ENCODE assay signal across 8 cellular contexts in the genomic region with DNA sequence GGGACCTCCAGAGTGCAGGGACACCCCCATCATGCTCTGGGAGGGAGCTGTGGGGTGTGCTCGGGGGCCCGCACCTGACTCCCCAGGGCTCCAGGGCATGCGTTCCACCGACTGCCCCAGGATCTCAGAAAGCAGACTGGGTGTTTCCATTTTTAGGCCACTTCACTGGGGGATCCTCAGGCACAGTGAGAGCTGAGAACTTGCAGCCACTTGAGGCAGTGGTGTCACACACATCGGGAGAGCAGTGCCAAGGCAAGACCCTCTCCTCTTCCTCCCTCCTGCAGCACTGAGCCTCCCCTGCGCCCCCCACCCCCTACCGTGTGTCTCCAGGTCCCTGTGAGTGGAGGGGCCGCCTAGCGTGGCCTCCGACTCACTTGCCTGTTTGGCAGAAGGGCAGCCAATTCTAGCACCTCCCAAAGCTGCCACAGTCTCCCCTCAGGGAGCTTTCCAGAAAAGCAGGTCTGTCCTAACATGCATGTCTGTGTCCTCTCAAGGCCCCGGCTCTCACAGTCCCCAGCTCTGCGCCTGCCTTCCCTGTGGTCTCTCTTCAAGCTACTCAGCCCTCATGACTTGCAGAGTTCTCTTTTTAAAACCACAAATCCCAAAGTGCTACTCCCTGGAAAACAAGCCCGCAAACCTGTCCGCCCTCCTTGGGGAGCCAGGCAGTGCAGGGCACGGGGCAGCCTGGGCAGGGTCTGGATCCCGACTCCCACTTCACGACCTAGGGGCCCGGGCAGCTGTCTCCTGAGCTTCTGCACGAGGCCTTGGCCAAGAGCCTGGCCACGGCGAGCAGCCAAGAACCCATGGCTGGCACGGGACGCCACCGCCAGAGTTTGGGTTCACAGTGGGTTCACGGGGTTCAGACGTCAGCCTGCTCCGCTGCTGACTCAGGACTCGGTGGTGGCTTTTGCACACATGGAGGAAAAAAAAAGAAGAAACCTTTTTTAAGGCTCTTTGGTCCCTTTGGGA.
DNase-seq lines count a peak whose midpoint lies in the region; ATAC-seq lines count a peak whose summit lies in the region.

No MANE protein-coding gene starts in this region.

- intact Hi-C loops in left ventricle myocardium superior (cut with micrococcal nuclease): no loop called here

- H3K9me3 Mint-ChIP-seq in activated naive CD8-positive, alpha-beta T cell treated with anti-CD3 and anti-CD28 coated beads for 36 hours: no peaks in the 10 kb centered on the region

- H3K4me3 Mint-ChIP-seq in activated naive CD8-positive, alpha-beta T cell treated with anti-CD3 and anti-CD28 coated beads for 36 hours: no peak overlapping the region

- H3K27ac ChIP-seq in skin epidermis: peak overlapping the region in 19 of 21 experiments; percentile 6 to 87 (median 79)

- peak; percentile 61 for DNase-seq in activated effector memory CD4-positive, alpha-beta T cell treated with anti-CD3 and anti-CD28 coated beads, Interleukin-2, amount 50 U/mL, for 16 hours
- DNase-seq in activated effector memory CD4-positive, alpha-beta T cell treated with Interleukin-2 at 50 U/mL for 16 hours: no peak
- peak; percentile 26 for DNase-seq in activated naive CD8-positive, alpha-beta T cell treated with anti-CD3 and anti-CD28 coated beads for 36 hours
- peak; percentile 89 for DNase-seq in left ventricle myocardium superior
- DNase-seq in NCI-H510A (lab: John Stamatoyannopoulos, UW): no peak
- DNase-seq in SKM-1 (lab: John Stamatoyannopoulos, UW; ENCODE audit: unreplicated experiment): no peak

- peak overlapping the region; percentile 51 for H3K27ac Mint-ChIP-seq in activated naive CD8-positive, alpha-beta T cell treated with anti-CD3 and anti-CD28 coated beads for 36 hours

- H3K4me3 ChIP-seq in skin epidermis: no peak overlapping the region

- H3K27me3 Mint-ChIP-seq in activated naive CD8-positive, alpha-beta T cell treated with anti-CD3 and anti-CD28 coated beads for 36 hours: no peaks in the 10 kb centered on the region

- peaks cover 27% of the 10 kb centered on the region for H3K36me3 Mint-ChIP-seq in activated naive CD8-positive, alpha-beta T cell treated with anti-CD3 and anti-CD28 coated beads for 36 hours

- ATAC-seq in left ventricle myocardium superior (peak; percentile 73), HG02798 (IDR thresholded peaks at IDR 0.05; ENCODE audit: poor library complexity, unreplicated experiment) (no peak)

- peaks cover 79% of the 10 kb centered on the region for H3K4me1 Mint-ChIP-seq in activated naive CD8-positive, alpha-beta T cell treated with anti-CD3 and anti-CD28 coated beads for 36 hours

Comparison
In these comparisons a context has a peak if more than half of its experiments do, and no peak if none do; other contexts are left out.
1. DNase-seq: peak in activated effector memory CD4-positive, alpha-beta T cell treated with anti-CD3 and anti-CD28 coated beads, Interleukin-2, amount 50 U/mL, for 16 hours (single experiment), activated naive CD8-positive, alpha-beta T cell treated with anti-CD3 and anti-CD28 coated beads for 36 hours (single experiment) and left ventricle myocardium superior (single experiment); none in activated effector memory CD4-positive, alpha-beta T cell treated with Interleukin-2 at 50 U/mL for 16 hours (single experiment), NCI-H510A (single experiment) and SKM-1 (single experiment).